In genomic region chr11:62554377-62554776, GRCh38 we compare ENCODE assay signal across 9 cellular contexts. TPM values are rescaled to one million over a fixed set of nuclear protein-coding genes. Genes with fewer than 3 reads are reported as not detected.
A peak's percentile ranks its signal among the peaks of the same experiment; 100 is the strongest.
DNase-seq lines count a peak whose midpoint lies in the region; ATAC-seq, FAIRE-seq and TF ChIP-seq lines count a peak whose summit lies in the region.
"Had no signal": no experiment of that assay in that cellular context is flagged by ENCODE, and none has a peak within 500 bp of the region (broad histone marks: within the 10 kb centered on the region; RNA-seq: fewer than 3 reads in every experiment).

No MANE protein-coding gene starts in this region.

- H3K9me1 ChIP-seq in keratinocyte (ENCODE audit: control insufficient read depth, extremely low read depth, insufficient read depth, low read length) = peaks cover 2% of the 10 kb centered on the region

- ATAC-seq in activated CD8-positive, alpha-beta T cell treated with anti-CD3 and anti-CD28 coated beads, Interleukin-2, amount 10 ng/mL, durations not matched to agents 7 days and 5 days = no peak
- no peak for ATAC-seq in GM21529 (IDR thresholded peaks at IDR 0.05; ENCODE audit: unreplicated experiment)

- H4K20me1 ChIP-seq in keratinocyte (ENCODE audit: control insufficient read depth, extremely low read depth, insufficient read depth, low read length) = peaks cover 7% of the 10 kb centered on the region

- DNase-seq in T-helper 1 cell (no peak), keratinocyte (ENCODE audit: low read depth, low spot score) (no peak), NCI-H146 treated with DMSO at 0.1 percent for 48 hours (lab: John Stamatoyannopoulos, UW; ENCODE audit: unreplicated experiment) (no peak), H4 (ENCODE audit: low spot score) (no peak)
- no peak for DNase-seq in activated CD8-positive, alpha-beta T cell treated with anti-CD3 and anti-CD28 coated beads, Interleukin-2, amount 10 ng/mL, durations not matched to agents 7 days and 5 days
- DNase-seq: SHP77 treated with DMSO at 0.1 percent for 48 hours had no signal

- H3K36me3 ChIP-seq in keratinocyte (ENCODE audit: control insufficient read depth in 2 of 2, extremely low read depth in 1 of 2, insufficient read depth in 2 of 2, low read length in 2 of 2) = peaks cover 5 to 13% of the 10 kb centered on the region in 2 experiments

- FAIRE-seq in keratinocyte (lab: Jason Lieb, UNC) = no peak

- H3K4me3 ChIP-seq in keratinocyte (ENCODE audit: control insufficient read depth in 2 of 3, extremely low read depth in 1 of 3, insufficient read depth in 2 of 3, low read depth in 1 of 3, low read length in 3 of 3) = peak overlapping the region in 2 of 3 experiments; percentile 26 to 32

- H3K36me3 Mint-ChIP-seq in T-helper 1 cell treated with Interleukin-12 subunit alpha and Interleukin-12 subunit beta and Interleukin-4 antibody, amounts not matched to agents 30 μg/mL and 1 μg/mL, for 36 hours (ENCODE audit: low read depth) = peaks cover 11% of the 10 kb centered on the region
- peaks cover 32% of the 10 kb centered on the region for H3K36me3 Mint-ChIP-seq in activated CD8-positive, alpha-beta T cell treated with anti-CD3 and anti-CD28 coated beads, Interleukin-2, amount 10 ng/mL, durations not matched to agents 7 days and 5 days (ENCODE audit: low read depth)

- CTCF ChIA-PET in activated CD8-positive, alpha-beta T cell treated with anti-CD3 and anti-CD28 coated beads, Interleukin-2, amount 10 ng/mL, durations not matched to agents 7 days and 5 days (lab: Charles Lee) = interaction anchor here (0.7 to 12.7 kb wide), 5 partner anchors 12 to 160 kb away, joined by 3 to 294 read pairs (median 91); no protein-coding TSS in a partner anchor

- peak overlapping the region; percentile 96 for H3K4me2 ChIP-seq in keratinocyte (ENCODE audit: control insufficient read depth, extremely low read depth, insufficient read depth, low read depth, low read length)

- H3K27ac ChIP-seq in keratinocyte (ENCODE audit: control insufficient read depth, insufficient read depth, low read length) = peak overlapping the region; percentile 97
- H3K27ac ChIP-seq in temporal lobe (ENCODE audit: low read depth, low read length) = peak overlapping the region; percentile 92

- POLR2A ChIA-PET in activated CD8-positive, alpha-beta T cell treated with anti-CD3 and anti-CD28 coated beads, Interleukin-2, amount 10 ng/mL, durations not matched to agents 7 days and 5 days (lab: Charles Lee) = interaction anchor here (1.2 to 3.6 kb wide), 4 partner anchors 12 to 287 kb away, joined by 3 to 17 read pairs (median 10); partner anchors contain the start of gene TUT1

- peaks cover 79% of the 10 kb centered on the region for H3K4me1 ChIP-seq in keratinocyte (ENCODE audit: control insufficient read depth, extremely low read depth, insufficient read depth, low read length)

- no peaks in the 10 kb centered on the region for H3K9me3 Mint-ChIP-seq in T-helper 1 cell treated with Interleukin-12 subunit alpha and Interleukin-12 subunit beta and Interleukin-4 antibody, amounts not matched to agents 30 μg/mL and 1 μg/mL, for 36 hours
- H3K9me3 Mint-ChIP-seq in activated CD8-positive, alpha-beta T cell treated with anti-CD3 and anti-CD28 coated beads, Interleukin-2, amount 10 ng/mL, durations not matched to agents 7 days and 5 days (ENCODE audit: insufficient read depth) = no peaks in the 10 kb centered on the region

- H3K27me3 Mint-ChIP-seq in T-helper 1 cell treated with Interleukin-12 subunit alpha and Interleukin-12 subunit beta and Interleukin-4 antibody, amounts not matched to agents 30 μg/mL and 1 μg/mL, for 36 hours (ENCODE audit: low read depth) = peaks cover 9% of the 10 kb centered on the region
- H3K27me3 Mint-ChIP-seq in activated CD8-positive, alpha-beta T cell treated with anti-CD3 and anti-CD28 coated beads, Interleukin-2, amount 10 ng/mL, durations not matched to agents 7 days and 5 days (ENCODE audit: low read depth) = peaks cover 11% of the 10 kb centered on the region

- dilution Hi-C loops in keratinocyte (cut with MboI; ENCODE audit: extremely low pct_ligation_motif_present, low sequenced_read_pairs) = no loop called here

- peaks cover 74% of the 10 kb centered on the region for H3K4me1 Mint-ChIP-seq in T-helper 1 cell treated with Interleukin-12 subunit alpha and Interleukin-12 subunit beta and Interleukin-4 antibody, amounts not matched to agents 30 μg/mL and 1 μg/mL, for 36 hours (ENCODE audit: low read depth)
- peaks cover 94% of the 10 kb centered on the region for H3K4me1 Mint-ChIP-seq in activated CD8-positive, alpha-beta T cell treated with anti-CD3 and anti-CD28 coated beads, Interleukin-2, amount 10 ng/mL, durations not matched to agents 7 days and 5 days (ENCODE audit: low read depth)

- H3K4me3 Mint-ChIP-seq in T-helper 1 cell treated with Interleukin-12 subunit alpha and Interleukin-12 subunit beta and Interleukin-4 antibody, amounts not matched to agents 30 μg/mL and 1 μg/mL, for 36 hours = peak overlapping the region; percentile 50
- H3K4me3 Mint-ChIP-seq in activated CD8-positive, alpha-beta T cell treated with anti-CD3 and anti-CD28 coated beads, Interleukin-2, amount 10 ng/mL, durations not matched to agents 7 days and 5 days = no peak overlapping the region

- peak overlapping the region; percentile 42 for H3K9ac ChIP-seq in keratinocyte (ENCODE audit: control insufficient read depth, extremely low read depth, insufficient read depth, low read length)

- TF ChIP-seq CTCF in keratinocyte (optimal IDR thresholded peaks at IDR 0.05 in 1 of 3, IDR thresholded peaks at IDR 0.05 in 1 of 3, conservative IDR thresholded peaks at IDR 0.05 in 1 of 3; ENCODE audit: extremely low read depth in 1 of 3, insufficient read depth in 2 of 3, low read length in 3 of 3) = no peak

- H3K27ac Mint-ChIP-seq in T-helper 1 cell treated with Interleukin-12 subunit alpha and Interleukin-12 subunit beta and Interleukin-4 antibody, amounts not matched to agents 30 μg/mL and 1 μg/mL, for 36 hours = peak overlapping the region; percentile 99
- H3K27ac Mint-ChIP-seq in activated CD8-positive, alpha-beta T cell treated with anti-CD3 and anti-CD28 coated beads, Interleukin-2, amount 10 ng/mL, durations not matched to agents 7 days and 5 days = peak overlapping the region; percentile 95

- no peak overlapping the region for H2AFZ ChIP-seq in keratinocyte (ENCODE audit: control insufficient read depth, low read length)

- H3K79me2 ChIP-seq in keratinocyte (ENCODE audit: control insufficient read depth, insufficient read depth, low read length) = peaks cover 3% of the 10 kb centered on the region

- H3K9me3 ChIP-seq in keratinocyte (ENCODE audit: control insufficient read depth, low read depth, low read length) = no peaks in the 10 kb centered on the region

- no peaks in the 10 kb centered on the region for H3K27me3 ChIP-seq in keratinocyte (ENCODE audit: control insufficient read depth, extremely low read depth, insufficient read depth, low read length)

RNA-seq across cellular contexts. Expression of gene AHNAK, which starts 7.8 kb away (rescaled TPM):
- total RNA-seq in activated CD8-positive, alpha-beta T cell treated with anti-CD3 and anti-CD28 coated beads, Interleukin-2, amount 10 ng/mL, durations not matched to agents 7 days and 5 days = 100 to 1,000 TPM; 123 to 129 TPM
- polyA plus RNA-seq in keratinocyte = 195 to 220 TPM (median 207 TPM) in 3 replicates
- 177 TPM for polyA plus RNA-seq in keratinocyte (2011; ENCODE audit: low read depth)
- 69.0 and 81.5 TPM in 2 replicates for polyA plus RNA-seq in keratinocyte (2011; cell fraction: cytosol; rRNA removed)
- 933 and 1,273 TPM in 2 replicates for polyA plus RNA-seq in keratinocyte (2011; cell fraction: nucleus; rRNA removed)
- polyA plus RNA-seq in keratinocyte (2012; ENCODE audit: low replicate concordance) = 296 and 367 TPM in 2 replicates
- polyA minus RNA-seq in keratinocyte = 503 to 1,127 TPM (median 686 TPM) in 3 replicates
- 209 TPM for polyA minus RNA-seq in keratinocyte (2011; cell fraction: cytosol; rRNA and poly(A)+ RNA removed)
- polyA minus RNA-seq in keratinocyte (2011; cell fraction: nucleus; rRNA and poly(A)+ RNA removed) = 2,164 and 3,990 TPM in 2 replicates
- 32.9 TPM for total RNA-seq in temporal lobe
- total RNA-seq in H4 (2014; rRNA removed; shearing (Covaris generic)) = 47.0 and 60.1 TPM in 2 replicates

RNA-seq across cellular contexts. Expression of gene EEF1G, which starts 19.3 kb away (rescaled TPM):
- 1,000 to 10,000 TPM; 1,058 to 1,098 TPM for total RNA-seq in activated CD8-positive, alpha-beta T cell treated with anti-CD3 and anti-CD28 coated beads, Interleukin-2, amount 10 ng/mL, durations not matched to agents 7 days and 5 days
- polyA plus RNA-seq in keratinocyte = 1,553 to 1,943 TPM (median 1,735 TPM) in 3 replicates
- 533 TPM for polyA plus RNA-seq in keratinocyte (2011; ENCODE audit: low read depth)
- 1,489 and 2,026 TPM in 2 replicates for polyA plus RNA-seq in keratinocyte (2011; cell fraction: cytosol; rRNA removed)
- 533 and 561 TPM in 2 replicates for polyA plus RNA-seq in keratinocyte (2011; cell fraction: nucleus; rRNA removed)
- 1,577 and 1,717 TPM in 2 replicates for polyA plus RNA-seq in keratinocyte (2012; ENCODE audit: low replicate concordance)
- polyA minus RNA-seq in keratinocyte = 1,076 to 1,632 TPM (median 1,456 TPM) in 3 replicates
- 1,594 TPM for polyA minus RNA-seq in keratinocyte (2011; cell fraction: cytosol; rRNA and poly(A)+ RNA removed)
- 251 and 310 TPM in 2 replicates for polyA minus RNA-seq in keratinocyte (2011; cell fraction: nucleus; rRNA and poly(A)+ RNA removed)
- 1,313 TPM for total RNA-seq in temporal lobe
- 1,742 and 1,908 TPM in 2 replicates for total RNA-seq in H4 (2014; rRNA removed; shearing (Covaris generic))

RNA-seq across cellular contexts. Expression of gene TUT1, which starts 36.9 kb away (rescaled TPM):
- total RNA-seq in activated CD8-positive, alpha-beta T cell treated with anti-CD3 and anti-CD28 coated beads, Interleukin-2, amount 10 ng/mL, durations not matched to agents 7 days and 5 days = 10 to 100 TPM; 22.2 to 25.0 TPM
- polyA plus RNA-seq in keratinocyte = 10.1 to 12.3 TPM (median 10.5 TPM) in 3 replicates
- 4.3 TPM for polyA plus RNA-seq in keratinocyte (2011; ENCODE audit: low read depth)
- polyA plus RNA-seq in keratinocyte (2011; cell fraction: cytosol; rRNA removed) = 4.7 and 7.8 TPM in 2 replicates
- 31.6 and 35.4 TPM in 2 replicates for polyA plus RNA-seq in keratinocyte (2011; cell fraction: nucleus; rRNA removed)
- polyA plus RNA-seq in keratinocyte (2012; ENCODE audit: low replicate concordance) = 10.6 and 11.7 TPM in 2 replicates
- polyA minus RNA-seq in keratinocyte = 5.7 to 10.8 TPM (median 9.4 TPM) in 3 replicates
- 7.5 TPM for polyA minus RNA-seq in keratinocyte (2011; cell fraction: cytosol; rRNA and poly(A)+ RNA removed)
- polyA minus RNA-seq in keratinocyte (2011; cell fraction: nucleus; rRNA and poly(A)+ RNA removed) = 9.0 and 14.4 TPM in 2 replicates
- total RNA-seq in temporal lobe = 6.1 TPM
- total RNA-seq in H4 (2014; rRNA removed; shearing (Covaris generic)) = 2.3 and 5.4 TPM in 2 replicates

RNA-seq across cellular contexts. Expression of gene MTA2, which starts 47.3 kb away (rescaled TPM):
- total RNA-seq in activated CD8-positive, alpha-beta T cell treated with anti-CD3 and anti-CD28 coated beads, Interleukin-2, amount 10 ng/mL, durations not matched to agents 7 days and 5 days = 100 to 1,000 TPM; 249 to 273 TPM
- 29.4 to 44.3 TPM (median 39.7 TPM) in 3 replicates for polyA plus RNA-seq in keratinocyte
- 36.0 TPM for polyA plus RNA-seq in keratinocyte (2011; ENCODE audit: low read depth)
- polyA plus RNA-seq in keratinocyte (2011; cell fraction: cytosol; rRNA removed) = 25.2 and 30.6 TPM in 2 replicates
- 65.7 and 66.8 TPM in 2 replicates for polyA plus RNA-seq in keratinocyte (2011; cell fraction: nucleus; rRNA removed)
- polyA plus RNA-seq in keratinocyte (2012; ENCODE audit: low replicate concordance) = 49.0 and 96.6 TPM in 2 replicates
- 56.3 to 107 TPM (median 107 TPM) in 3 replicates for polyA minus RNA-seq in keratinocyte
- polyA minus RNA-seq in keratinocyte (2011; cell fraction: cytosol; rRNA and poly(A)+ RNA removed) = 43.5 TPM
- polyA minus RNA-seq in keratinocyte (2011; cell fraction: nucleus; rRNA and poly(A)+ RNA removed) = 43.9 and 54.5 TPM in 2 replicates
- 83.6 TPM for total RNA-seq in temporal lobe
- total RNA-seq in H4 (2014; rRNA removed; shearing (Covaris generic)) = 96.1 and 108 TPM in 2 replicates

RNA-seq across cellular contexts. Expression of gene EML3, which starts 58.2 kb away (rescaled TPM):
- total RNA-seq in activated CD8-positive, alpha-beta T cell treated with anti-CD3 and anti-CD28 coated beads, Interleukin-2, amount 10 ng/mL, durations not matched to agents 7 days and 5 days = 100 to 1,000 TPM; 120 to 144 TPM
- 13.6 to 15.1 TPM (median 13.6 TPM) in 3 replicates for polyA plus RNA-seq in keratinocyte
- polyA plus RNA-seq in keratinocyte (2011; ENCODE audit: low read depth) = 10.9 TPM
- polyA plus RNA-seq in keratinocyte (2011; cell fraction: cytosol; rRNA removed) = 5.5 and 6.4 TPM in 2 replicates
- polyA plus RNA-seq in keratinocyte (2011; cell fraction: nucleus; rRNA removed) = 40.3 and 47.3 TPM in 2 replicates
- 12.8 and 16.1 TPM in 2 replicates for polyA plus RNA-seq in keratinocyte (2012; ENCODE audit: low replicate concordance)
- polyA minus RNA-seq in keratinocyte = 18.4 to 40.8 TPM (median 19.1 TPM) in 3 replicates
- 17.3 TPM for polyA minus RNA-seq in keratinocyte (2011; cell fraction: cytosol; rRNA and poly(A)+ RNA removed)
- polyA minus RNA-seq in keratinocyte (2011; cell fraction: nucleus; rRNA and poly(A)+ RNA removed) = 9.6 and 10.6 TPM in 2 replicates
- 4.2 TPM for total RNA-seq in temporal lobe
- total RNA-seq in H4 (2014; rRNA removed; shearing (Covaris generic)) = 10.1 and 13.8 TPM in 2 replicates
